Comparison of ENCODE assay signal across 1 cellular context in genomic region chr16:22633794-22634193, GRCh38.
TF ChIP-seq lines count a peak whose summit lies in the region.

No MANE protein-coding gene starts in this region.

TF ChIP-seq in WTC11, 78 proteins besides CTCF, POLR2A, EP300 and RAD21 (continued from another document):
- TF ChIP-seq AFF4 (CRISPR knock-in tag; IDR thresholded peaks at IDR 0.05; ENCODE audit: borderline replicate concordance): no peak
- no peak for TF ChIP-seq ZNF317 (CRISPR knock-in tag; IDR thresholded peaks at IDR 0.05; ENCODE audit: borderline replicate concordance, low read depth)
- TF ChIP-seq, protein P1, sequence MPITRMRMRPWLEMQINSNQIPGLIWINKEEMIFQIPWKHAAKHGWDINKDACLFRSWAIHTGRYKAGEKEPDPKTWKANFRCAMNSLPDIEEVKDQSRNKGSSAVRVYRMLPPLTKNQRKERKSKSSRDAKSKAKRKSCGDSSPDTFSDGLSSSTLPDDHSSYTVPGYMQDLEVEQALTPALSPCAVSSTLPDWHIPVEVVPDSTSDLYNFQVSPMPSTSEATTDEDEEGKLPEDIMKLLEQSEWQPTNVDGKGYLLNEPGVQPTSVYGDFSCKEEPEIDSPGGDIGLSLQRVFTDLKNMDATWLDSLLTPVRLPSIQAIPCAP (CRISPR knock-in tag; IDR thresholded peaks at IDR 0.05): no peak
- TF ChIP-seq NR3C1 (CRISPR knock-in tag; conservative IDR thresholded peaks at IDR 0.05; ENCODE audit: low read depth): no peak
- no peak for TF ChIP-seq CREM (CRISPR knock-in tag; IDR thresholded peaks at IDR 0.05)
- TF ChIP-seq, protein P2, sequence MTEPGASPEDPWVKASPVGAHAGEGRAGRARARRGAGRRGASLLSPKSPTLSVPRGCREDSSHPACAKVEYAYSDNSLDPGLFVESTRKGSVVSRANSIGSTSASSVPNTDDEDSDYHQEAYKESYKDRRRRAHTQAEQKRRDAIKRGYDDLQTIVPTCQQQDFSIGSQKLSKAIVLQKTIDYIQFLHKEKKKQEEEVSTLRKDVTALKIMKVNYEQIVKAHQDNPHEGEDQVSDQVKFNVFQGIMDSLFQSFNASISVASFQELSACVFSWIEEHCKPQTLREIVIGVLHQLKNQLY (CRISPR knock-in tag; IDR thresholded peaks at IDR 0.05): no peak
- no peak for TF ChIP-seq SMAD4 (CRISPR knock-in tag; IDR thresholded peaks at IDR 0.05)
- TF ChIP-seq KAT7 (CRISPR knock-in tag; IDR thresholded peaks at IDR 0.05; ENCODE audit: borderline replicate concordance): no peak
